ENCODE assay signal across 17 cellular contexts in genomic region chr19:10163557-10163956, GRCh38. TPM values are rescaled to one million over a fixed set of nuclear protein-coding genes. Genes with fewer than 3 reads are reported as not detected.
A peak's percentile ranks its signal among the peaks of the same experiment; 100 is the strongest.
DNase-seq lines count a peak whose midpoint lies in the region; ATAC-seq and TF ChIP-seq lines count a peak whose summit lies in the region.
"Had no signal": no experiment of that assay in that cellular context is flagged by ENCODE, and none has a peak within 500 bp of the region (broad histone marks: within the 10 kb centered on the region; RNA-seq: fewer than 3 reads in every experiment).

No MANE protein-coding gene starts in this region.

- H3K27ac ChIP-seq in GM23338 (ENCODE audit: low read depth) (no peak overlapping the region), lower lobe of right lung (no peak overlapping the region)
- H3K27ac ChIP-seq: 22Rv1, C4-2B had no signal

- no peaks in the 10 kb centered on the region for H3K9me3 ChIP-seq in lower lobe of right lung

- no peak for TF ChIP-seq CTCF in activated CD8-positive, alpha-beta T cell treated with anti-CD3 and anti-CD28 coated beads for 36 hours (IDR thresholded peaks at IDR 0.05)
- TF ChIP-seq CTCF in GM23338 (conservative IDR thresholded peaks at IDR 0.05; ENCODE audit: low read depth in 2 of 2) = no peak
- no peak for TF ChIP-seq CTCF in lower lobe of right lung (IDR thresholded peaks at IDR 0.05)

- H3F3A ChIP-seq in GM23338 (replicated peaks; ENCODE audit: low read depth) = 0 out of 2 replicates have a peak, but pooled peaks cover 9% of the 10 kb centered on the region

- peak overlapping the region; percentile 33 for H3K27ac Mint-ChIP-seq in activated CD8-positive, alpha-beta T cell treated with anti-CD3 and anti-CD28 coated beads, Interleukin-2, amount 10 ng/mL, durations not matched to agents 7 days and 5 days
- H3K27ac Mint-ChIP-seq in activated CD8-positive, alpha-beta T cell treated with anti-CD3 and anti-CD28 coated beads for 36 hours = no peak overlapping the region
- peak overlapping the region; percentile 32; the same call in 1 of the 2 replicates for H3K27ac Mint-ChIP-seq in GM23338
- H3K27ac Mint-ChIP-seq in dendritic cell treated with granulocyte-macrophage colony-stimulating factor and Interleukin-4, amounts not matched to agents 40 ng/mL and 50 ng/mL, for 4 days = peak overlapping the region; percentile 52

- no peaks in the 10 kb centered on the region for H3K27me3 ChIP-seq in GM23338 (ENCODE audit: insufficient read depth)
- H3K27me3 ChIP-seq in lower lobe of right lung (ENCODE audit: low read depth) = no peaks in the 10 kb centered on the region

- H3K4me2 ChIP-seq in GM23338 = no peak overlapping the region

- POLR2A ChIA-PET in activated CD8-positive, alpha-beta T cell treated with anti-CD3 and anti-CD28 coated beads, Interleukin-2, amount 10 ng/mL, durations not matched to agents 7 days and 5 days (lab: Charles Lee) = no interaction called here
- POLR2A ChIA-PET in activated CD8-positive, alpha-beta T cell treated with anti-CD3 and anti-CD28 coated beads for 36 hours (lab: Charles Lee) = interaction anchor here (0.6 to 1.3 kb wide), 5 partner anchors 8 to 498 kb away, joined by 3 to 5 read pairs (median 3); no protein-coding TSS in a partner anchor

- CTCF ChIA-PET in activated CD8-positive, alpha-beta T cell treated with anti-CD3 and anti-CD28 coated beads, Interleukin-2, amount 10 ng/mL, durations not matched to agents 7 days and 5 days (lab: Charles Lee) = interaction anchor here (1.6 kb wide), 1 partner anchor 20 kb away, joined by 4 read pairs; no protein-coding TSS in a partner anchor
- CTCF ChIA-PET in activated CD8-positive, alpha-beta T cell treated with anti-CD3 and anti-CD28 coated beads for 36 hours (lab: Charles Lee) = no interaction called here

- intact Hi-C loops in activated CD8-positive, alpha-beta T cell treated with anti-CD3 and anti-CD28 coated beads for 36 hours (cut with micrococcal nuclease) = no loop called here
- intact Hi-C loops in dendritic cell treated with granulocyte-macrophage colony-stimulating factor and Interleukin-4, amounts not matched to agents 40 ng/mL and 50 ng/mL, for 4 days (cut with micrococcal nuclease) = no loop called here
- intact Hi-C loops in lower lobe of right lung (cut with DNase I) = no loop called here

- 0 out of 2 replicates have a peak, but pooled peaks cover 5% of the 10 kb centered on the region for H4K20me1 ChIP-seq in GM23338 (replicated peaks; ENCODE audit: insufficient read depth)

- DNase-seq in activated CD8-positive, alpha-beta T cell treated with anti-CD3 and anti-CD28 coated beads, Interleukin-2, amount 10 ng/mL, durations not matched to agents 7 days and 5 days = no peak
- DNase-seq in activated CD8-positive, alpha-beta T cell treated with anti-CD3 and anti-CD28 coated beads for 36 hours = no peak
- no peak for DNase-seq in GM23338 (ENCODE audit: low spot score)
- DNase-seq in lower lobe of right lung = no peak
- DNase-seq: GDM1, KBM-7, MM.1S, NCI-H1048, NCI-H1417 treated with DMSO at 0.1 percent for 48 hours, NCI-H187, NCI-H446, NCI-H526 treated with DMSO at 0.1 percent for 48 hours, Right ventricle myocardium superior had no signal

- H3K36me3 ChIP-seq in GM23338 (ENCODE audit: insufficient read depth) (peaks cover 70% of the 10 kb centered on the region), lower lobe of right lung (peaks cover 97% of the 10 kb centered on the region)

- no peak overlapping the region for H2AFZ ChIP-seq in GM23338

- H3K4me3 Mint-ChIP-seq in activated CD8-positive, alpha-beta T cell treated with anti-CD3 and anti-CD28 coated beads, Interleukin-2, amount 10 ng/mL, durations not matched to agents 7 days and 5 days = no peak overlapping the region
- no peak overlapping the region for H3K4me3 Mint-ChIP-seq in activated CD8-positive, alpha-beta T cell treated with anti-CD3 and anti-CD28 coated beads for 36 hours
- no peak overlapping the region for H3K4me3 Mint-ChIP-seq in GM23338
- H3K4me3 Mint-ChIP-seq in dendritic cell treated with granulocyte-macrophage colony-stimulating factor and Interleukin-4, amounts not matched to agents 40 ng/mL and 50 ng/mL, for 4 days = no peak overlapping the region

- peaks cover 5% of the 10 kb centered on the region for H3K4me1 Mint-ChIP-seq in activated CD8-positive, alpha-beta T cell treated with anti-CD3 and anti-CD28 coated beads, Interleukin-2, amount 10 ng/mL, durations not matched to agents 7 days and 5 days (ENCODE audit: low read depth)
- H3K4me1 Mint-ChIP-seq in activated CD8-positive, alpha-beta T cell treated with anti-CD3 and anti-CD28 coated beads for 36 hours (ENCODE audit: low read depth) = peaks cover 1% of the 10 kb centered on the region
- no peaks in the 10 kb centered on the region for H3K4me1 Mint-ChIP-seq in GM23338
- no peaks in the 10 kb centered on the region for H3K4me1 Mint-ChIP-seq in dendritic cell treated with granulocyte-macrophage colony-stimulating factor and Interleukin-4, amounts not matched to agents 40 ng/mL and 50 ng/mL, for 4 days (ENCODE audit: low read depth)

- H3K36me3 Mint-ChIP-seq in activated CD8-positive, alpha-beta T cell treated with anti-CD3 and anti-CD28 coated beads, Interleukin-2, amount 10 ng/mL, durations not matched to agents 7 days and 5 days (ENCODE audit: low read depth) = peaks cover 64% of the 10 kb centered on the region
- peaks cover 66% of the 10 kb centered on the region for H3K36me3 Mint-ChIP-seq in activated CD8-positive, alpha-beta T cell treated with anti-CD3 and anti-CD28 coated beads for 36 hours (ENCODE audit: low read depth)
- H3K36me3 Mint-ChIP-seq in GM23338 (ENCODE audit: low read depth) = peaks cover 86% of the 10 kb centered on the region
- H3K36me3 Mint-ChIP-seq in dendritic cell treated with granulocyte-macrophage colony-stimulating factor and Interleukin-4, amounts not matched to agents 40 ng/mL and 50 ng/mL, for 4 days (ENCODE audit: low read depth) = peaks cover 100% of the 10 kb centered on the region

- H3K4me3 ChIP-seq in GM23338 = no peak overlapping the region
- no peak overlapping the region for H3K4me3 ChIP-seq in lower lobe of right lung

- no peak for ATAC-seq in activated CD8-positive, alpha-beta T cell treated with anti-CD3 and anti-CD28 coated beads, Interleukin-2, amount 10 ng/mL, durations not matched to agents 7 days and 5 days
- ATAC-seq in activated CD8-positive, alpha-beta T cell treated with anti-CD3 and anti-CD28 coated beads for 36 hours = no peak
- ATAC-seq in GM23338 = no peak
- no peak for ATAC-seq in lower lobe of right lung
- ATAC-seq in HG02938 (IDR thresholded peaks at IDR 0.05; ENCODE audit: unreplicated experiment) = no peak

- H3K79me2 ChIP-seq in GM23338 (replicated peaks; ENCODE audit: insufficient read depth) = no peaks in the 10 kb centered on the region

- H3K9me3 Mint-ChIP-seq in activated CD8-positive, alpha-beta T cell treated with anti-CD3 and anti-CD28 coated beads, Interleukin-2, amount 10 ng/mL, durations not matched to agents 7 days and 5 days (ENCODE audit: insufficient read depth) = no peaks in the 10 kb centered on the region
- no peaks in the 10 kb centered on the region for H3K9me3 Mint-ChIP-seq in activated CD8-positive, alpha-beta T cell treated with anti-CD3 and anti-CD28 coated beads for 36 hours
- H3K9me3 Mint-ChIP-seq in GM23338 = no peaks in the 10 kb centered on the region
- no peaks in the 10 kb centered on the region for H3K9me3 Mint-ChIP-seq in dendritic cell treated with granulocyte-macrophage colony-stimulating factor and Interleukin-4, amounts not matched to agents 40 ng/mL and 50 ng/mL, for 4 days

- H3K27me3 Mint-ChIP-seq in activated CD8-positive, alpha-beta T cell treated with anti-CD3 and anti-CD28 coated beads, Interleukin-2, amount 10 ng/mL, durations not matched to agents 7 days and 5 days (ENCODE audit: low read depth) = no peaks in the 10 kb centered on the region
- no peaks in the 10 kb centered on the region for H3K27me3 Mint-ChIP-seq in activated CD8-positive, alpha-beta T cell treated with anti-CD3 and anti-CD28 coated beads for 36 hours
- peaks cover 5% of the 10 kb centered on the region for H3K27me3 Mint-ChIP-seq in GM23338 (ENCODE audit: insufficient read depth, low read depth, poor library complexity)
- H3K27me3 Mint-ChIP-seq in dendritic cell treated with granulocyte-macrophage colony-stimulating factor and Interleukin-4, amounts not matched to agents 40 ng/mL and 50 ng/mL, for 4 days = no peaks in the 10 kb centered on the region

- H3K9me2 ChIP-seq in GM23338 (ENCODE audit: insufficient read depth) = no peaks in the 10 kb centered on the region

- H3K4me1 ChIP-seq in GM23338 (ENCODE audit: insufficient read depth) (no peaks in the 10 kb centered on the region), lower lobe of right lung (no peaks in the 10 kb centered on the region)

RNA-seq across cellular contexts. Expression of gene DNMT1, which starts 31.2 kb away (rescaled TPM):
- total RNA-seq in activated CD8-positive, alpha-beta T cell treated with anti-CD3 and anti-CD28 coated beads, Interleukin-2, amount 10 ng/mL, durations not matched to agents 7 days and 5 days = 100 to 1,000 TPM; 408 to 412 TPM
- total RNA-seq in activated CD8-positive, alpha-beta T cell treated with anti-CD3 and anti-CD28 coated beads for 36 hours = 100 to 1,000 TPM; 372 to 379 TPM
- 224 and 238 TPM in 2 replicates for total RNA-seq in GM23338 (2014; rRNA removed; shearing (Covaris generic))
- polyA plus RNA-seq in GM23338 (2016; fragmentation: Nextera tagmentation; extraction: Ambion mirVana) = 589 and 593 TPM in 2 replicates
- total RNA-seq in lower lobe of right lung = 65.5 TPM

RNA-seq across cellular contexts. Expression of gene EIF3G, which starts 43.9 kb away (rescaled TPM):
- 100 to 1,000 TPM; 229 to 241 TPM for total RNA-seq in activated CD8-positive, alpha-beta T cell treated with anti-CD3 and anti-CD28 coated beads, Interleukin-2, amount 10 ng/mL, durations not matched to agents 7 days and 5 days
- 100 to 1,000 TPM; 275 to 286 TPM for total RNA-seq in activated CD8-positive, alpha-beta T cell treated with anti-CD3 and anti-CD28 coated beads for 36 hours
- total RNA-seq in GM23338 (2014; rRNA removed; shearing (Covaris generic)) = 299 and 328 TPM in 2 replicates
- polyA plus RNA-seq in GM23338 (2016; fragmentation: Nextera tagmentation; extraction: Ambion mirVana) = 238 and 244 TPM in 2 replicates
- total RNA-seq in lower lobe of right lung = 158 TPM

RNA-seq across cellular contexts. Expression of gene P2RY11, which starts 52.1 kb away (rescaled TPM):
- 10 to 100 TPM; 50.4 to 53.6 TPM for total RNA-seq in activated CD8-positive, alpha-beta T cell treated with anti-CD3 and anti-CD28 coated beads, Interleukin-2, amount 10 ng/mL, durations not matched to agents 7 days and 5 days
- total RNA-seq in activated CD8-positive, alpha-beta T cell treated with anti-CD3 and anti-CD28 coated beads for 36 hours = 10 to 100 TPM; 59.0 to 62.1 TPM
- 1.2 and 4.0 TPM in 2 replicates for total RNA-seq in GM23338 (2014; rRNA removed; shearing (Covaris generic))
- polyA plus RNA-seq in GM23338 (2016; fragmentation: Nextera tagmentation; extraction: Ambion mirVana) = 3.4 and 4.3 TPM in 2 replicates
- 15.6 TPM for total RNA-seq in lower lobe of right lung

RNA-seq across cellular contexts. Expression of gene PPAN, which starts 57.4 kb away (rescaled TPM):
- 100 to 1,000 TPM; 107 to 121 TPM for total RNA-seq in activated CD8-positive, alpha-beta T cell treated with anti-CD3 and anti-CD28 coated beads, Interleukin-2, amount 10 ng/mL, durations not matched to agents 7 days and 5 days
- 100 to 1,000 TPM; 165 to 171 TPM for total RNA-seq in activated CD8-positive, alpha-beta T cell treated with anti-CD3 and anti-CD28 coated beads for 36 hours
- total RNA-seq in GM23338 (2014; rRNA removed; shearing (Covaris generic)) = 56.5 and 71.8 TPM in 2 replicates
- 76.9 and 81.9 TPM in 2 replicates for polyA plus RNA-seq in GM23338 (2016; fragmentation: Nextera tagmentation; extraction: Ambion mirVana)
- 30.8 TPM for total RNA-seq in lower lobe of right lung
